ENCODE assay signal across 1 cellular context in genomic region chr6:41940759-41941279, GRCh38.
TF ChIP-seq lines count a peak whose summit lies in the region.

No MANE protein-coding gene starts in this region.

TF ChIP-seq in K562, 482 proteins besides CTCF, POLR2A, EP300 and RAD21 (continued from another document and continues in another):
- TF ChIP-seq ATF3 (IDR thresholded peaks at IDR 0.05) (no peak), ATF3 (CRISPR knock-in tag; conservative IDR thresholded peaks at IDR 0.05) (no peak), KDM5B (IDR thresholded peaks at IDR 0.05; ENCODE audit: insufficient replicate concordance, low read depth, low read length) (peak; percentile 48), HMGXB4 (CRISPR knock-in tag; IDR thresholded peaks at IDR 0.05) (no peak), ZBTB11 (CRISPR knock-in tag; IDR thresholded peaks at IDR 0.05) (peak in 1 of 3 experiments; percentile 15; a peak in 1 of 6 replicates), CBFA2T2 (conservative IDR thresholded peaks at IDR 0.05) (no peak), YY1 (IDR thresholded peaks at IDR 0.05; ENCODE audit: borderline replicate concordance in 1 of 3, control insufficient read depth in 1 of 3, extremely low read depth in 1 of 3, insufficient read depth in 3 of 3, insufficient read length in 1 of 3, insufficient replicate concordance in 2 of 3, low read depth in 1 of 3, low read length in 2 of 3) (no peak), FOXP4 (CRISPR knock-in tag; IDR thresholded peaks at IDR 0.05; ENCODE audit: borderline replicate concordance) (0 out of 2 replicates have a peak, but pooled peaks have one; percentile 1), ZNF41 (CRISPR knock-in tag; conservative IDR thresholded peaks at IDR 0.05) (no peak), ZNF311 (CRISPR knock-in tag; IDR thresholded peaks at IDR 0.05) (no peak), E2F6 (IDR thresholded peaks at IDR 0.05; ENCODE audit: borderline replicate concordance in 1 of 2, extremely low read depth in 1 of 2, insufficient read depth in 1 of 2, insufficient read length in 1 of 2, low read depth in 1 of 2, low read length in 1 of 2, poor library complexity in 1 of 2, severe bottlenecking in 1 of 2) (peak in 1 of 2 experiments; percentile 27), CREBBP (IDR thresholded peaks at IDR 0.05; ENCODE audit: low read depth, low read length) (no peak), RFX1 (IDR thresholded peaks at IDR 0.05) (no peak), SIX5 (IDR thresholded peaks at IDR 0.05; ENCODE audit: borderline replicate concordance in 1 of 2, insufficient read depth in 1 of 2, low read depth in 1 of 2, low read length in 2 of 2) (no peak), CBX2 (IDR thresholded peaks at IDR 0.05; ENCODE audit: insufficient read depth, low read length, poor library complexity, severe bottlenecking) (no peak), ELF1 (tag; IDR thresholded peaks at IDR 0.05) (no peak), EGR1 (conservative IDR thresholded peaks at IDR 0.05) (peak; percentile 82), ILF3 (IDR thresholded peaks at IDR 0.05; ENCODE audit: borderline replicate concordance) (no peak), PCBP2 (IDR thresholded peaks at IDR 0.05; ENCODE audit: low read depth, low read length, poor library complexity, severe bottlenecking) (no peak), PHB2 (IDR thresholded peaks at IDR 0.05; ENCODE audit: low read depth) (no peak), ADNP (tag; IDR thresholded peaks at IDR 0.05) (no peak), SPI1 (IDR thresholded peaks at IDR 0.05; ENCODE audit: borderline replicate concordance, low read depth, low read length) (peak; percentile 80), ZNF668 (CRISPR knock-in tag; IDR thresholded peaks at IDR 0.05) (no peak), RERE (CRISPR knock-in tag; IDR thresholded peaks at IDR 0.05; ENCODE audit: borderline replicate concordance) (peak; percentile 43; the same call in 1 of the 2 replicates), CBX1 (IDR thresholded peaks at IDR 0.05; ENCODE audit: low read depth) (no peak), POLR3A (IDR thresholded peaks at IDR 0.05; ENCODE audit: borderline replicate concordance, extremely low read depth, insufficient read depth, insufficient read length) (no peak), ZEB2 (IDR thresholded peaks at IDR 0.05) (no peak), EWSR1 (IDR thresholded peaks at IDR 0.05; ENCODE audit: borderline replicate concordance, low read depth, partially characterized antibody) (no peak), ZNF696 (CRISPR knock-in tag; conservative IDR thresholded peaks at IDR 0.05) (no peak), EP400 (IDR thresholded peaks at IDR 0.05) (0 out of 2 replicates have a peak, but pooled peaks have one; percentile 46), MTA3 (IDR thresholded peaks at IDR 0.05; ENCODE audit: borderline replicate concordance) (no peak), SLC30A9 (CRISPR knock-in tag; IDR thresholded peaks at IDR 0.05) (no peak), BCLAF1 (IDR thresholded peaks at IDR 0.05; ENCODE audit: borderline replicate concordance in 1 of 2, control insufficient read depth in 1 of 2, low read depth in 2 of 2, low read length in 1 of 2) (no peak), ZNF583 (CRISPR knock-in tag; IDR thresholded peaks at IDR 0.05) (no peak), CBX5 (IDR thresholded peaks at IDR 0.05; ENCODE audit: borderline replicate concordance, low read depth) (no peak), ZNF507 (tag; conservative IDR thresholded peaks at IDR 0.05) (no peak), ZBED1 (IDR thresholded peaks at IDR 0.05) (0 out of 2 replicates have a peak, but pooled peaks have one; percentile 11), ZNF511 (CRISPR knock-in tag; IDR thresholded peaks at IDR 0.05) (no peak; the same call in 1 of the 2 replicates), NFXL1 (CRISPR knock-in tag; IDR thresholded peaks at IDR 0.05) (no peak), TCF7L2 (IDR thresholded peaks at IDR 0.05; ENCODE audit: low read depth, low read length) (no peak), L3MBTL2 (IDR thresholded peaks at IDR 0.05) (no peak), HIVEP1 (CRISPR knock-in tag; IDR thresholded peaks at IDR 0.05) (no peak), FIP1L1 (IDR thresholded peaks at IDR 0.05; ENCODE audit: low read depth, low read length, poor library complexity, severe bottlenecking) (no peak), GABPB1 (CRISPR knock-in tag; IDR thresholded peaks at IDR 0.05) (peak; percentile 54; the same call in 1 of the 2 replicates), ZNF584 (CRISPR knock-in tag; IDR thresholded peaks at IDR 0.05; ENCODE audit: low read depth) (no peak), MED1 (CRISPR knock-in tag; IDR thresholded peaks at IDR 0.05; ENCODE audit: borderline replicate concordance) (no peak), EZH2 (IDR thresholded peaks at IDR 0.05; ENCODE audit: borderline replicate concordance, low read depth, low read length) (no peak), FOSL1 (tag; conservative IDR thresholded peaks at IDR 0.05) (no peak), CTBP1 (IDR thresholded peaks at IDR 0.05; ENCODE audit: borderline replicate concordance) (no peak), ZNF707 (CRISPR knock-in tag; conservative IDR thresholded peaks at IDR 0.05) (no peak), RBM25 (IDR thresholded peaks at IDR 0.05; ENCODE audit: low read depth, low read length, severe bottlenecking) (no peak), ZNF551 (CRISPR knock-in tag; IDR thresholded peaks at IDR 0.05) (no peak), MCM2 (IDR thresholded peaks at IDR 0.05; ENCODE audit: low read depth) (no peak)
